ENCODE assay signal across 1 cellular context in the genomic region with DNA sequence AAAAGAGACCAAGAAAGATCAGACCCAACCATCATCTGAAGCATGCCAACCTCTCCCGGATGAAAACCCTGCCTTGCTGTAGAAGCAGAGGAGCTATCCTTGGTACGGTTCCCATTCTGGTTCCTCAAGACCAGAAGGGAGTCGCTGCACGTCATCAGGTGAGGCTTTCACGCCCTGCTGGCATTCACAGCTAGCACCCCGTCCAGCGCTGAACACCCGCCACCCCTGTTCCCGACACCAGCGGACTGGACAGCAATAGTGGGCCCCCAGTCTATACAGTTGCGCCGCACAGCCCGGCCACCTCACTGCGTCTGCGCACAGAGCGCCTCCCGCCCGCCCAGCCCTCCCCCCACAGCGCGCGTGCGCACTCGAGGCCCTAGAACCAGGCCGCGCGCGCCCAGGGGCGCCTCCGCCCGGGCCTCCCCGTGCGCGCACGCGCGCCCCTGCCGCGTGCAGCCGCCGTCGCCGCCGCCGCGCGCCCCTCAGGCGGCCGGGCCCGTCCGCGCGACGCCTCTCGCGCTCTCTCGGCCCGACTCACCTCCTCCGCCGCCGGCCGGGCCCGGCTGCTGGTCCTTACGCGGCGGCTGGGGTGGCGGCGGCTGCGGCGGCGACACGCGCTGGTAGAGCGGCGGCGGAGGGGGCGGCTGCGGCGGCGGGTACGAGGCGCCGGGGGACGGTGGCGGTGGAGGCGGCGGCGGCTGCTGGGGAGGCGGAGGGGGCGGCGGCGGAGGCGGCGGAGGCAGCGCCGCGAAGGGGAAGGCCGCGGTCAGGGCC.
TF ChIP-seq lines count a peak whose summit lies in the region.

No MANE protein-coding gene starts in this region.

TF ChIP-seq in HepG2, 621 proteins besides CTCF, POLR2A, EP300 and RAD21 (continues in another document):
- TF ChIP-seq MAZ (IDR thresholded peaks at IDR 0.05; ENCODE audit: borderline replicate concordance, low read depth, low read length): 0 out of 2 replicates have a peak, but pooled peaks have one; percentile 57
- TF ChIP-seq MAZ (CRISPR knock-in tag; IDR thresholded peaks at IDR 0.05; ENCODE audit: low read depth): no peak
- TF ChIP-seq SRSF1 (optimal IDR thresholded peaks at IDR 0.05; ENCODE audit: low read depth, low read length): no peak
- no peak for TF ChIP-seq ZNF253 (CRISPR knock-in tag; IDR thresholded peaks at IDR 0.05; ENCODE audit: borderline replicate concordance)
- TF ChIP-seq NR2F1 (CRISPR knock-in tag; IDR thresholded peaks at IDR 0.05): no peak
- no peak for TF ChIP-seq ZNF460 (CRISPR knock-in tag; IDR thresholded peaks at IDR 0.05; ENCODE audit: borderline replicate concordance)
- TF ChIP-seq NR2F2 (IDR thresholded peaks at IDR 0.05; ENCODE audit: borderline replicate concordance, low read depth): no peak
- TF ChIP-seq, protein P1, sequence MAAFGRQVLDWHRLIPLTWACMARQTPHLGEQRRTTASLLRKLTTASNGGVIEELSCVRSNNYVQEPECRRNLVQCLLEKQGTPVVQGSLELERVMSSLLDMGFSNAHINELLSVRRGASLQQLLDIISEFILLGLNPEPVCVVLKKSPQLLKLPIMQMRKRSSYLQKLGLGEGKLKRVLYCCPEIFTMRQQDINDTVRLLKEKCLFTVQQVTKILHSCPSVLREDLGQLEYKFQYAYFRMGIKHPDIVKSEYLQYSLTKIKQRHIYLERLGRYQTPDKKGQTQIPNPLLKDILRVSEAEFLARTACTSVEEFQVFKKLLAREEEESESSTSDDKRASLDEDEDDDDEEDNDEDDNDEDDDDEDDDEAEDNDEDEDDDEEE (CRISPR knock-in tag; IDR thresholded peaks at IDR 0.05): no peak
- TF ChIP-seq, protein P2, sequence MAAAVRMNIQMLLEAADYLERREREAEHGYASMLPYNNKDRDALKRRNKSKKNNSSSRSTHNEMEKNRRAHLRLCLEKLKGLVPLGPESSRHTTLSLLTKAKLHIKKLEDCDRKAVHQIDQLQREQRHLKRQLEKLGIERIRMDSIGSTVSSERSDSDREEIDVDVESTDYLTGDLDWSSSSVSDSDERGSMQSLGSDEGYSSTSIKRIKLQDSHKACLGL (CRISPR knock-in tag; IDR thresholded peaks at IDR 0.05): no peak
- TF ChIP-seq CAMTA2 (CRISPR knock-in tag; IDR thresholded peaks at IDR 0.05; ENCODE audit: borderline replicate concordance): 0 out of 2 replicates have a peak, but pooled peaks have one; percentile 64
- TF ChIP-seq PAF1 (CRISPR knock-in tag; IDR thresholded peaks at IDR 0.05): no peak
- TF ChIP-seq, protein P3, sequence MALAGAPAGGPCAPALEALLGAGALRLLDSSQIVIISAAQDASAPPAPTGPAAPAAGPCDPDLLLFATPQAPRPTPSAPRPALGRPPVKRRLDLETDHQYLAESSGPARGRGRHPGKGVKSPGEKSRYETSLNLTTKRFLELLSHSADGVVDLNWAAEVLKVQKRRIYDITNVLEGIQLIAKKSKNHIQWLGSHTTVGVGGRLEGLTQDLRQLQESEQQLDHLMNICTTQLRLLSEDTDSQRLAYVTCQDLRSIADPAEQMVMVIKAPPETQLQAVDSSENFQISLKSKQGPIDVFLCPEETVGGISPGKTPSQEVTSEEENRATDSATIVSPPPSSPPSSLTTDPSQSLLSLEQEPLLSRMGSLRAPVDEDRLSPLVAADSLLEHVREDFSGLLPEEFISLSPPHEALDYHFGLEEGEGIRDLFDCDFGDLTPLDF (CRISPR knock-in tag; IDR thresholded peaks at IDR 0.05): no peak
- TF ChIP-seq, protein P4, sequence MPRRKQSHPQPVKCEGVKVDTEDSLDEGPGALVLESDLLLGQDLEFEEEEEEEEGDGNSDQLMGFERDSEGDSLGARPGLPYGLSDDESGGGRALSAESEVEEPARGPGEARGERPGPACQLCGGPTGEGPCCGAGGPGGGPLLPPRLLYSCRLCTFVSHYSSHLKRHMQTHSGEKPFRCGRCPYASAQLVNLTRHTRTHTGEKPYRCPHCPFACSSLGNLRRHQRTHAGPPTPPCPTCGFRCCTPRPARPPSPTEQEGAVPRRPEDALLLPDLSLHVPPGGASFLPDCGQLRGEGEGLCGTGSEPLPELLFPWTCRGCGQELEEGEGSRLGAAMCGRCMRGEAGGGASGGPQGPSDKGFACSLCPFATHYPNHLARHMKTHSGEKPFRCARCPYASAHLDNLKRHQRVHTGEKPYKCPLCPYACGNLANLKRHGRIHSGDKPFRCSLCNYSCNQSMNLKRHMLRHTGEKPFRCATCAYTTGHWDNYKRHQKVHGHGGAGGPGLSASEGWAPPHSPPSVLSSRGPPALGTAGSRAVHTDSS (CRISPR knock-in tag; conservative IDR thresholded peaks at IDR 0.05): 0 out of 2 replicates have a peak, but pooled peaks have one; percentile 70
- TF ChIP-seq ZNF124 (CRISPR knock-in tag; IDR thresholded peaks at IDR 0.05): no peak
- TF ChIP-seq, protein P5, sequence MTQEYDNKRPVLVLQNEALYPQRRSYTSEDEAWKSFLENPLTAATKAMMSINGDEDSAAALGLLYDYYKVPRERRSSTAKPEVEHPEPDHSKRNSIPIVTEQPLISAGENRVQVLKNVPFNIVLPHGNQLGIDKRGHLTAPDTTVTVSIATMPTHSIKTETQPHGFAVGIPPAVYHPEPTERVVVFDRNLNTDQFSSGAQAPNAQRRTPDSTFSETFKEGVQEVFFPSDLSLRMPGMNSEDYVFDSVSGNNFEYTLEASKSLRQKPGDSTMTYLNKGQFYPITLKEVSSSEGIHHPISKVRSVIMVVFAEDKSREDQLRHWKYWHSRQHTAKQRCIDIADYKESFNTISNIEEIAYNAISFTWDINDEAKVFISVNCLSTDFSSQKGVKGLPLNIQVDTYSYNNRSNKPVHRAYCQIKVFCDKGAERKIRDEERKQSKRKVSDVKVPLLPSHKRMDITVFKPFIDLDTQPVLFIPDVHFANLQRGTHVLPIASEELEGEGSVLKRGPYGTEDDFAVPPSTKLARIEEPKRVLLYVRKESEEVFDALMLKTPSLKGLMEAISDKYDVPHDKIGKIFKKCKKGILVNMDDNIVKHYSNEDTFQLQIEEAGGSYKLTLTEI (CRISPR knock-in tag; conservative IDR thresholded peaks at IDR 0.05): no peak
- no peak for TF ChIP-seq GZF1 (CRISPR knock-in tag; IDR thresholded peaks at IDR 0.05)
- TF ChIP-seq ZNF891 (CRISPR knock-in tag; IDR thresholded peaks at IDR 0.05): 0 out of 2 replicates have a peak, but pooled peaks have one; percentile 56
- no peak for TF ChIP-seq HMGA1 (CRISPR knock-in tag; conservative IDR thresholded peaks at IDR 0.05)
- TF ChIP-seq, protein P6, sequence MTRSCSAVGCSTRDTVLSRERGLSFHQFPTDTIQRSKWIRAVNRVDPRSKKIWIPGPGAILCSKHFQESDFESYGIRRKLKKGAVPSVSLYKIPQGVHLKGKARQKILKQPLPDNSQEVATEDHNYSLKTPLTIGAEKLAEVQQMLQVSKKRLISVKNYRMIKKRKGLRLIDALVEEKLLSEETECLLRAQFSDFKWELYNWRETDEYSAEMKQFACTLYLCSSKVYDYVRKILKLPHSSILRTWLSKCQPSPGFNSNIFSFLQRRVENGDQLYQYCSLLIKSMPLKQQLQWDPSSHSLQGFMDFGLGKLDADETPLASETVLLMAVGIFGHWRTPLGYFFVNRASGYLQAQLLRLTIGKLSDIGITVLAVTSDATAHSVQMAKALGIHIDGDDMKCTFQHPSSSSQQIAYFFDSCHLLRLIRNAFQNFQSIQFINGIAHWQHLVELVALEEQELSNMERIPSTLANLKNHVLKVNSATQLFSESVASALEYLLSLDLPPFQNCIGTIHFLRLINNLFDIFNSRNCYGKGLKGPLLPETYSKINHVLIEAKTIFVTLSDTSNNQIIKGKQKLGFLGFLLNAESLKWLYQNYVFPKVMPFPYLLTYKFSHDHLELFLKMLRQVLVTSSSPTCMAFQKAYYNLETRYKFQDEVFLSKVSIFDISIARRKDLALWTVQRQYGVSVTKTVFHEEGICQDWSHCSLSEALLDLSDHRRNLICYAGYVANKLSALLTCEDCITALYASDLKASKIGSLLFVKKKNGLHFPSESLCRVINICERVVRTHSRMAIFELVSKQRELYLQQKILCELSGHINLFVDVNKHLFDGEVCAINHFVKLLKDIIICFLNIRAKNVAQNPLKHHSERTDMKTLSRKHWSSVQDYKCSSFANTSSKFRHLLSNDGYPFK (CRISPR knock-in tag; IDR thresholded peaks at IDR 0.05; ENCODE audit: borderline replicate concordance): no peak
- TF ChIP-seq ZMYM2 (CRISPR knock-in tag; IDR thresholded peaks at IDR 0.05): no peak
- TF ChIP-seq, protein P7, sequence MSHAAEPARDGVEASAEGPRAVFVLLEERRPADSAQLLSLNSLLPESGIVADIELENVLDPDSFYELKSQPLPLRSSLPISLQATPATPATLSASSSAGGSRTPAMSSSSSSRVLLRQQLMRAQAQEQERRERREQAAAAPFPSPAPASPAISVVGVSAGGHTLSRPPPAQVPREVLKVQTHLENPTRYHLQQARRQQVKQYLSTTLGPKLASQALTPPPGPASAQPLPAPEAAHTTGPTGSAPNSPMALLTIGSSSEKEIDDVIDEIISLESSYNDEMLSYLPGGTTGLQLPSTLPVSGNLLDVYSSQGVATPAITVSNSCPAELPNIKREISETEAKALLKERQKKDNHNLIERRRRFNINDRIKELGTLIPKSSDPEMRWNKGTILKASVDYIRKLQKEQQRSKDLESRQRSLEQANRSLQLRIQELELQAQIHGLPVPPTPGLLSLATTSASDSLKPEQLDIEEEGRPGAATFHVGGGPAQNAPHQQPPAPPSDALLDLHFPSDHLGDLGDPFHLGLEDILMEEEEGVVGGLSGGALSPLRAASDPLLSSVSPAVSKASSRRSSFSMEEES (CRISPR knock-in tag; IDR thresholded peaks at IDR 0.05): 0 out of 2 replicates have a peak, but pooled peaks have one; percentile 27
- TF ChIP-seq, protein P8, sequence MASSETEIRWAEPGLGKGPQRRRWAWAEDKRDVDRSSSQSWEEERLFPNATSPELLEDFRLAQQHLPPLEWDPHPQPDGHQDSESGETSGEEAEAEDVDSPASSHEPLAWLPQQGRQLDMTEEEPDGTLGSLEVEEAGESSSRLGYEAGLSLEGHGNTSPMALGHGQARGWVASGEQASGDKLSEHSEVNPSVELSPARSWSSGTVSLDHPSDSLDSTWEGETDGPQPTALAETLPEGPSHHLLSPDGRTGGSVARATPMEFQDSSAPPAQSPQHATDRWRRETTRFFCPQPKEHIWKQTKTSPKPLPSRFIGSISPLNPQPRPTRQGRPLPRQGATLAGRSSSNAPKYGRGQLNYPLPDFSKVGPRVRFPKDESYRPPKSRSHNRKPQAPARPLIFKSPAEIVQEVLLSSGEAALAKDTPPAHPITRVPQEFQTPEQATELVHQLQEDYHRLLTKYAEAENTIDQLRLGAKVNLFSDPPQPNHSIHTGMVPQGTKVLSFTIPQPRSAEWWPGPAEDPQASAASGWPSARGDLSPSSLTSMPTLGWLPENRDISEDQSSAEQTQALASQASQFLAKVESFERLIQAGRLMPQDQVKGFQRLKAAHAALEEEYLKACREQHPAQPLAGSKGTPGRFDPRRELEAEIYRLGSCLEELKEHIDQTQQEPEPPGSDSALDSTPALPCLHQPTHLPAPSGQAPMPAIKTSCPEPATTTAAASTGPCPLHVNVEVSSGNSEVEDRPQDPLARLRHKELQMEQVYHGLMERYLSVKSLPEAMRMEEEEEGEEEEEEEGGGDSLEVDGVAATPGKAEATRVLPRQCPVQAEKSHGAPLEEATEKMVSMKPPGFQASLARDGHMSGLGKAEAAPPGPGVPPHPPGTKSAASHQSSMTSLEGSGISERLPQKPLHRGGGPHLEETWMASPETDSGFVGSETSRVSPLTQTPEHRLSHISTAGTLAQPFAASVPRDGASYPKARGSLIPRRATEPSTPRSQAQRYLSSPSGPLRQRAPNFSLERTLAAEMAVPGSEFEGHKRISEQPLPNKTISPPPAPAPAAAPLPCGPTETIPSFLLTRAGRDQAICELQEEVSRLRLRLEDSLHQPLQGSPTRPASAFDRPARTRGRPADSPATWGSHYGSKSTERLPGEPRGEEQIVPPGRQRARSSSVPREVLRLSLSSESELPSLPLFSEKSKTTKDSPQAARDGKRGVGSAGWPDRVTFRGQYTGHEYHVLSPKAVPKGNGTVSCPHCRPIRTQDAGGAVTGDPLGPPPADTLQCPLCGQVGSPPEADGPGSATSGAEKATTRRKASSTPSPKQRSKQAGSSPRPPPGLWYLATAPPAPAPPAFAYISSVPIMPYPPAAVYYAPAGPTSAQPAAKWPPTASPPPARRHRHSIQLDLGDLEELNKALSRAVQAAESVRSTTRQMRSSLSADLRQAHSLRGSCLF (CRISPR knock-in tag; IDR thresholded peaks at IDR 0.05; ENCODE audit: borderline replicate concordance): no peak
- no peak for TF ChIP-seq DMAP1 (CRISPR knock-in tag; IDR thresholded peaks at IDR 0.05)
- TF ChIP-seq GATAD2A (CRISPR knock-in tag; IDR thresholded peaks at IDR 0.05): no peak
- TF ChIP-seq, protein P9, sequence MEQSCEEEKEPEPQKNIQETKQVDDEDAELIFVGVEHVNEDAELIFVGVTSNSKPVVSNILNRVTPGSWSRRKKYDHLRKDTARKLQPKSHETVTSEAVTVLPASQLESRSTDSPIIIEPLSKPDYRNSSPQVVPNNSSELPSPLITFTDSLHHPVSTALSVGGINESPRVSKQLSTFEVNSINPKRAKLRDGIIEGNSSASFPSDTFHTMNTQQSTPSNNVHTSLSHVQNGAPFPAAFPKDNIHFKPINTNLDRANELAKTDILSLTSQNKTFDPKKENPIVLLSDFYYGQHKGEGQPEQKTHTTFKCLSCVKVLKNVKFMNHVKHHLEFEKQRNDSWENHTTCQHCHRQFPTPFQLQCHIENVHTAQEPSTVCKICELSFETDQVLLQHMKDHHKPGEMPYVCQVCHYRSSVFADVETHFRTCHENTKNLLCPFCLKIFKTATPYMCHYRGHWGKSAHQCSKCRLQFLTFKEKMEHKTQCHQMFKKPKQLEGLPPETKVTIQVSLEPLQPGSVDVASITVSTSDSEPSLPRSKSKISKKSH (CRISPR knock-in tag; IDR thresholded peaks at IDR 0.05; ENCODE audit: borderline replicate concordance): no peak
- no peak for TF ChIP-seq SP140L (CRISPR knock-in tag; IDR thresholded peaks at IDR 0.05; ENCODE audit: borderline replicate concordance)
- TF ChIP-seq ATM (IDR thresholded peaks at IDR 0.05; ENCODE audit: borderline replicate concordance): no peak
- TF ChIP-seq RAD51 (IDR thresholded peaks at IDR 0.05; ENCODE audit: borderline replicate concordance): no peak
- TF ChIP-seq CEBPB (IDR thresholded peaks at IDR 0.05; ENCODE audit: borderline replicate concordance, low read depth, low read length): no peak
- no peak for TF ChIP-seq REPIN1 (CRISPR knock-in tag; IDR thresholded peaks at IDR 0.05; ENCODE audit: borderline replicate concordance, low read depth)
- TF ChIP-seq, protein P10, sequence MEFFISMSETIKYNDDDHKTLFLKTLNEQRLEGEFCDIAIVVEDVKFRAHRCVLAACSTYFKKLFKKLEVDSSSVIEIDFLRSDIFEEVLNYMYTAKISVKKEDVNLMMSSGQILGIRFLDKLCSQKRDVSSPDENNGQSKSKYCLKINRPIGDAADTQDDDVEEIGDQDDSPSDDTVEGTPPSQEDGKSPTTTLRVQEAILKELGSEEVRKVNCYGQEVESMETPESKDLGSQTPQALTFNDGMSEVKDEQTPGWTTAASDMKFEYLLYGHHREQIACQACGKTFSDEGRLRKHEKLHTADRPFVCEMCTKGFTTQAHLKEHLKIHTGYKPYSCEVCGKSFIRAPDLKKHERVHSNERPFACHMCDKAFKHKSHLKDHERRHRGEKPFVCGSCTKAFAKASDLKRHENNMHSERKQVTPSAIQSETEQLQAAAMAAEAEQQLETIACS (CRISPR knock-in tag; IDR thresholded peaks at IDR 0.05): peak; percentile 70; the same call in 1 of the 2 replicates
- TF ChIP-seq ZNF746 (CRISPR knock-in tag; IDR thresholded peaks at IDR 0.05): no peak
